1 cellular context compared by ENCODE assay signal in the genomic region with DNA sequence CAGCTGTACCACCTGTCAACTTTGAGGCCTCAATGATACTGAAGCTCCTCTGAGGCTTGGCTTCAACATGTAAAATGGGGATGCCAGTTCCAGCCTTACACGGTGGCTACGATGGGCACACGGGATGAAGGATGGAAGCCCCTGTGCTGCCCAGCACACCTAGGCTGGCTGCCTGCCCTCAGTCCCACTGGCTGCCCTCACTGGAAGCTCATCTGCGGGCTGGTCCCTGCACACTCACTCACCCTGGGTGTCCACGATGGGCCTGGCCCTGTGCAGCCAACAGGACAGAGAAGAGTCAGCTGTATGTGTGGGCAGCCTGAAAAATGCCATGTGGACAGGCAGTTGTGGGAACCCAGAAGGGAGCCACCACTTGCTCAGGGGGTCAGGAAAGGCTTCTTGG.
TF ChIP-seq lines count a peak whose summit lies in the region.

No MANE protein-coding gene starts in this region.

TF ChIP-seq in neural cell, 6 proteins besides CTCF, POLR2A, EP300 and RAD21:
- TF ChIP-seq, protein P1, sequence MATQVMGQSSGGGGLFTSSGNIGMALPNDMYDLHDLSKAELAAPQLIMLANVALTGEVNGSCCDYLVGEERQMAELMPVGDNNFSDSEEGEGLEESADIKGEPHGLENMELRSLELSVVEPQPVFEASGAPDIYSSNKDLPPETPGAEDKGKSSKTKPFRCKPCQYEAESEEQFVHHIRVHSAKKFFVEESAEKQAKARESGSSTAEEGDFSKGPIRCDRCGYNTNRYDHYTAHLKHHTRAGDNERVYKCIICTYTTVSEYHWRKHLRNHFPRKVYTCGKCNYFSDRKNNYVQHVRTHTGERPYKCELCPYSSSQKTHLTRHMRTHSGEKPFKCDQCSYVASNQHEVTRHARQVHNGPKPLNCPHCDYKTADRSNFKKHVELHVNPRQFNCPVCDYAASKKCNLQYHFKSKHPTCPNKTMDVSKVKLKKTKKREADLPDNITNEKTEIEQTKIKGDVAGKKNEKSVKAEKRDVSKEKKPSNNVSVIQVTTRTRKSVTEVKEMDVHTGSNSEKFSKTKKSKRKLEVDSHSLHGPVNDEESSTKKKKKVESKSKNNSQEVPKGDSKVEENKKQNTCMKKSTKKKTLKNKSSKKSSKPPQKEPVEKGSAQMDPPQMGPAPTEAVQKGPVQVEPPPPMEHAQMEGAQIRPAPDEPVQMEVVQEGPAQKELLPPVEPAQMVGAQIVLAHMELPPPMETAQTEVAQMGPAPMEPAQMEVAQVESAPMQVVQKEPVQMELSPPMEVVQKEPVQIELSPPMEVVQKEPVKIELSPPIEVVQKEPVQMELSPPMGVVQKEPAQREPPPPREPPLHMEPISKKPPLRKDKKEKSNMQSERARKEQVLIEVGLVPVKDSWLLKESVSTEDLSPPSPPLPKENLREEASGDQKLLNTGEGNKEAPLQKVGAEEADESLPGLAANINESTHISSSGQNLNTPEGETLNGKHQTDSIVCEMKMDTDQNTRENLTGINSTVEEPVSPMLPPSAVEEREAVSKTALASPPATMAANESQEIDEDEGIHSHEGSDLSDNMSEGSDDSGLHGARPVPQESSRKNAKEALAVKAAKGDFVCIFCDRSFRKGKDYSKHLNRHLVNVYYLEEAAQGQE (IDR thresholded peaks at IDR 0.05; ENCODE audit: borderline replicate concordance): no peak
- TF ChIP-seq TAF1 (IDR thresholded peaks at IDR 0.05; ENCODE audit: low read depth) (no peak), POLR2AphosphoS5 (IDR thresholded peaks at IDR 0.05) (no peak), SMC3 (conservative IDR thresholded peaks at IDR 0.05; ENCODE audit: poor library complexity) (no peak), MXI1 (conservative IDR thresholded peaks at IDR 0.05; ENCODE audit: poor library complexity, severe bottlenecking) (no peak), EZH2 (IDR thresholded peaks at IDR 0.05; ENCODE audit: borderline replicate concordance, insufficient read depth, low read length, poor library complexity, severe bottlenecking) (no peak)
